1 cellular context compared by ENCODE assay signal in the genomic region with DNA sequence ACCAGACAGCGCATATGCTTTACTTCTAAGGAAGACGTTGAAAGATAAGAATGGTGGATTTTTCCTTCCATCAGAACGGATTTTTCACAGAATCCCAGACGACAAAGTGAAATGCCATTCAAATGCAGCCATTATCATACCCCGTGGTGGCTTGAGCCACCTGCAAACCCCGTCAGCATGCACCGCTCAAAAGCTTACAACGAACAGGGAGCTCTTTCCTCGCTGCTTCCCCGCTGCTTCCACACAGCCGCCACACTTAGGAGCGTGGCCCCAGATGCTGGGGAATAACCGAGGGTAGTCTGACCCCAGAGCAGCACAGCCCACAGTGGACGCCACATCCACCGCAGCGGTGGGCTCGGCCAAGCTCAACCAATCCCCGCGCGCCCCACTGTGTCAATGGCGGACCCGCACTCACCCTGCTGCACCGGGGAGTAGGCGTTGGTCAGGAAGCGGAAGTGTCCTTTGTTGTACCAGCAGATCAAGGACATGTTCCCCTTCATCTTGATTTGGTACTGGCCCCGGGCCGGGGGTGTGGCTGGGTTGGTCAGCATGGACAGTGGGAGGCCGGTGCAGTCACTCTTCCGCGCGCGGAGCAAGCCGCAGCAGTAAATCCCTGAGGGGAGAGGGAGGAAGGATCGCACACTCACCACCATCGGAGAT.
TF ChIP-seq lines count a peak whose summit lies in the region.

No MANE protein-coding gene starts in this region.

TF ChIP-seq in K562, 482 proteins besides CTCF, POLR2A, EP300 and RAD21 (continued from another document and continues in another):
- TF ChIP-seq, protein P1, sequence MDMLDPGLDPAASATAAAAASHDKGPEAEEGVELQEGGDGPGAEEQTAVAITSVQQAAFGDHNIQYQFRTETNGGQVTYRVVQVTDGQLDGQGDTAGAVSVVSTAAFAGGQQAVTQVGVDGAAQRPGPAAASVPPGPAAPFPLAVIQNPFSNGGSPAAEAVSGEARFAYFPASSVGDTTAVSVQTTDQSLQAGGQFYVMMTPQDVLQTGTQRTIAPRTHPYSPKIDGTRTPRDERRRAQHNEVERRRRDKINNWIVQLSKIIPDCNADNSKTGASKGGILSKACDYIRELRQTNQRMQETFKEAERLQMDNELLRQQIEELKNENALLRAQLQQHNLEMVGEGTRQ (CRISPR knock-in tag; IDR thresholded peaks at IDR 0.05): no peak
- TF ChIP-seq KAT7 (CRISPR knock-in tag; IDR thresholded peaks at IDR 0.05; ENCODE audit: borderline replicate concordance) (no peak), RBM17 (IDR thresholded peaks at IDR 0.05; ENCODE audit: borderline replicate concordance, low read depth, low read length) (no peak), ZNF584 (CRISPR knock-in tag; IDR thresholded peaks at IDR 0.05; ENCODE audit: low read depth) (no peak), ASH1L (IDR thresholded peaks at IDR 0.05; ENCODE audit: borderline replicate concordance, low read depth, partially characterized antibody) (no peak), GABPA (tag; conservative IDR thresholded peaks at IDR 0.05; ENCODE audit: low read depth) (peak; percentile 86), SMARCA5 (IDR thresholded peaks at IDR 0.05) (no peak), POLR2G (IDR thresholded peaks at IDR 0.05; ENCODE audit: low read depth, low read length) (peak; percentile 76), ZC3H11A (IDR thresholded peaks at IDR 0.05; ENCODE audit: low read depth, low read length) (no peak), CXXC5 (CRISPR knock-in tag; IDR thresholded peaks at IDR 0.05) (peak; percentile 45; the same call in 1 of the 2 replicates), ELF2 (CRISPR knock-in tag; IDR thresholded peaks at IDR 0.05) (peak; percentile 56; the same call in 1 of the 2 replicates), NCOA2 (IDR thresholded peaks at IDR 0.05; ENCODE audit: partially characterized antibody in 2 of 2) (no peak), NCOR1 (IDR thresholded peaks at IDR 0.05) (no peak), ZNF316 (IDR thresholded peaks at IDR 0.05) (no peak), ZNF764 (CRISPR knock-in tag; IDR thresholded peaks at IDR 0.05; ENCODE audit: low read depth) (no peak), HSF4 (CRISPR knock-in tag; IDR thresholded peaks at IDR 0.05; ENCODE audit: borderline replicate concordance) (no peak), ATF7 (IDR thresholded peaks at IDR 0.05) (peak; percentile 90), ZNF561 (CRISPR knock-in tag; conservative IDR thresholded peaks at IDR 0.05) (no peak), GABPB1 (CRISPR knock-in tag; IDR thresholded peaks at IDR 0.05) (peak; percentile 48; the same call in 1 of the 2 replicates), NFE2L1 (tag; IDR thresholded peaks at IDR 0.05; ENCODE audit: borderline replicate concordance, low read depth) (no peak), ZNF778 (CRISPR knock-in tag; IDR thresholded peaks at IDR 0.05) (no peak), PHB2 (IDR thresholded peaks at IDR 0.05; ENCODE audit: low read depth) (no peak), RBM34 (IDR thresholded peaks at IDR 0.05; ENCODE audit: borderline replicate concordance, insufficient read depth, low read length) (no peak), ZNF444 (CRISPR knock-in tag; IDR thresholded peaks at IDR 0.05) (no peak), SIX5 (IDR thresholded peaks at IDR 0.05; ENCODE audit: borderline replicate concordance in 1 of 2, insufficient read depth in 1 of 2, low read depth in 1 of 2, low read length in 2 of 2) (no peak), EZH2 (IDR thresholded peaks at IDR 0.05; ENCODE audit: borderline replicate concordance, low read depth, low read length) (no peak), SIRT6 (IDR thresholded peaks at IDR 0.05; ENCODE audit: low read depth, low read length) (no peak), ZNF197 (CRISPR knock-in tag; IDR thresholded peaks at IDR 0.05; ENCODE audit: low read depth) (no peak), SAP30 (IDR thresholded peaks at IDR 0.05; ENCODE audit: borderline replicate concordance, insufficient read depth, low read depth, low read length, poor library complexity, severe bottlenecking) (no peak), L3MBTL2 (IDR thresholded peaks at IDR 0.05) (peak; percentile 29; the same call in 1 of the 2 replicates), SOX6 (IDR thresholded peaks at IDR 0.05) (peak; percentile 77), EHMT2 (IDR thresholded peaks at IDR 0.05) (peak; percentile 44; the same call in 1 of the 2 replicates), CTBP1 (IDR thresholded peaks at IDR 0.05; ENCODE audit: borderline replicate concordance) (peak; percentile 70; the same call in 1 of the 2 replicates)
- TF ChIP-seq, protein P2, sequence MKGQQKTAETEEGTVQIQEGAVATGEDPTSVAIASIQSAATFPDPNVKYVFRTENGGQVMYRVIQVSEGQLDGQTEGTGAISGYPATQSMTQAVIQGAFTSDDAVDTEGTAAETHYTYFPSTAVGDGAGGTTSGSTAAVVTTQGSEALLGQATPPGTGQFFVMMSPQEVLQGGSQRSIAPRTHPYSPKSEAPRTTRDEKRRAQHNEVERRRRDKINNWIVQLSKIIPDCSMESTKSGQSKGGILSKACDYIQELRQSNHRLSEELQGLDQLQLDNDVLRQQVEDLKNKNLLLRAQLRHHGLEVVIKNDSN (CRISPR knock-in tag; IDR thresholded peaks at IDR 0.05): no peak
- TF ChIP-seq, protein P3, sequence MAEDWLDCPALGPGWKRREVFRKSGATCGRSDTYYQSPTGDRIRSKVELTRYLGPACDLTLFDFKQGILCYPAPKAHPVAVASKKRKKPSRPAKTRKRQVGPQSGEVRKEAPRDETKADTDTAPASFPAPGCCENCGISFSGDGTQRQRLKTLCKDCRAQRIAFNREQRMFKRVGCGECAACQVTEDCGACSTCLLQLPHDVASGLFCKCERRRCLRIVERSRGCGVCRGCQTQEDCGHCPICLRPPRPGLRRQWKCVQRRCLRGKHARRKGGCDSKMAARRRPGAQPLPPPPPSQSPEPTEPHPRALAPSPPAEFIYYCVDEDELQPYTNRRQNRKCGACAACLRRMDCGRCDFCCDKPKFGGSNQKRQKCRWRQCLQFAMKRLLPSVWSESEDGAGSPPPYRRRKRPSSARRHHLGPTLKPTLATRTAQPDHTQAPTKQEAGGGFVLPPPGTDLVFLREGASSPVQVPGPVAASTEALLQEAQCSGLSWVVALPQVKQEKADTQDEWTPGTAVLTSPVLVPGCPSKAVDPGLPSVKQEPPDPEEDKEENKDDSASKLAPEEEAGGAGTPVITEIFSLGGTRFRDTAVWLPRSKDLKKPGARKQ (CRISPR knock-in tag; IDR thresholded peaks at IDR 0.05): no peak
- TF ChIP-seq, protein P4, sequence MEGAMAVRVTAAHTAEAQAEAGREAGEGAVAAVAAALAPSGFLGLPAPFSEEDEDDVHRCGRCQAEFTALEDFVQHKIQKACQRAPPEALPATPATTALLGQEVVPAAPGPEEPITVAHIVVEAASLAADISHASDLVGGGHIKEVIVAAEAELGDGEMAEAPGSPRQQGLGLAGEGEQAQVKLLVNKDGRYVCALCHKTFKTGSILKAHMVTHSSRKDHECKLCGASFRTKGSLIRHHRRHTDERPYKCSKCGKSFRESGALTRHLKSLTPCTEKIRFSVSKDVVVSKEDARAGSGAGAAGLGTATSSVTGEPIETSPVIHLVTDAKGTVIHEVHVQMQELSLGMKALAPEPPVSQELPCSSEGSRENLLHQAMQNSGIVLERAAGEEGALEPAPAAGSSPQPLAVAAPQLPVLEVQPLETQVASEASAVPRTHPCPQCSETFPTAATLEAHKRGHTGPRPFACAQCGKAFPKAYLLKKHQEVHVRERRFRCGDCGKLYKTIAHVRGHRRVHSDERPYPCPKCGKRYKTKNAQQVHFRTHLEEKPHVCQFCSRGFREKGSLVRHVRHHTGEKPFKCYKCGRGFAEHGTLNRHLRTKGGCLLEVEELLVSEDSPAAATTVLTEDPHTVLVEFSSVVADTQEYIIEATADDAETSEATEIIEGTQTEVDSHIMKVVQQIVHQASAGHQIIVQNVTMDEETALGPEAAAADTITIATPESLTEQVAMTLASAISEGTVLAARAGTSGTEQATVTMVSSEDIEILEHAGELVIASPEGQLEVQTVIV (CRISPR knock-in tag; IDR thresholded peaks at IDR 0.05; ENCODE audit: borderline replicate concordance): no peak
- TF ChIP-seq, protein P5, sequence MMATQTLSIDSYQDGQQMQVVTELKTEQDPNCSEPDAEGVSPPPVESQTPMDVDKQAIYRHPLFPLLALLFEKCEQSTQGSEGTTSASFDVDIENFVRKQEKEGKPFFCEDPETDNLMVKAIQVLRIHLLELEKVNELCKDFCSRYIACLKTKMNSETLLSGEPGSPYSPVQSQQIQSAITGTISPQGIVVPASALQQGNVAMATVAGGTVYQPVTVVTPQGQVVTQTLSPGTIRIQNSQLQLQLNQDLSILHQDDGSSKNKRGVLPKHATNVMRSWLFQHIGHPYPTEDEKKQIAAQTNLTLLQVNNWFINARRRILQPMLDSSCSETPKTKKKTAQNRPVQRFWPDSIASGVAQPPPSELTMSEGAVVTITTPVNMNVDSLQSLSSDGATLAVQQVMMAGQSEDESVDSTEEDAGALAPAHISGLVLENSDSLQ (IDR thresholded peaks at IDR 0.05): peak; percentile 40; the same call in 1 of the 2 replicates
- TF ChIP-seq, protein P6, sequence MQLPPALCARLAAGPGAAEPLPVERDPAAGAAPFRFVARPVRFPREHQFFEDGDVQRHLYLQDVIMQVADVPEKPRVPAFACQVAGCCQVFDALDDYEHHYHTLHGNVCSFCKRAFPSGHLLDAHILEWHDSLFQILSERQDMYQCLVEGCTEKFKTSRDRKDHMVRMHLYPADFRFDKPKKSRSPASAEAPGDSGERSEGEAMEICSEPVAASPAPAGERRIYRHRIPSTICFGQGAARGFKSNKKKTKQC (CRISPR knock-in tag; IDR thresholded peaks at IDR 0.05): peak; percentile 80; the same call in 1 of the 2 replicates
- TF ChIP-seq, protein P7, sequence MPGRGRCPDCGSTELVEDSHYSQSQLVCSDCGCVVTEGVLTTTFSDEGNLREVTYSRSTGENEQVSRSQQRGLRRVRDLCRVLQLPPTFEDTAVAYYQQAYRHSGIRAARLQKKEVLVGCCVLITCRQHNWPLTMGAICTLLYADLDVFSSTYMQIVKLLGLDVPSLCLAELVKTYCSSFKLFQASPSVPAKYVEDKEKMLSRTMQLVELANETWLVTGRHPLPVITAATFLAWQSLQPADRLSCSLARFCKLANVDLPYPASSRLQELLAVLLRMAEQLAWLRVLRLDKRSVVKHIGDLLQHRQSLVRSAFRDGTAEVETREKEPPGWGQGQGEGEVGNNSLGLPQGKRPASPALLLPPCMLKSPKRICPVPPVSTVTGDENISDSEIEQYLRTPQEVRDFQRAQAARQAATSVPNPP (IDR thresholded peaks at IDR 0.05; ENCODE audit: borderline replicate concordance, insufficient read depth, insufficient read length): no peak
- TF ChIP-seq, protein P8, sequence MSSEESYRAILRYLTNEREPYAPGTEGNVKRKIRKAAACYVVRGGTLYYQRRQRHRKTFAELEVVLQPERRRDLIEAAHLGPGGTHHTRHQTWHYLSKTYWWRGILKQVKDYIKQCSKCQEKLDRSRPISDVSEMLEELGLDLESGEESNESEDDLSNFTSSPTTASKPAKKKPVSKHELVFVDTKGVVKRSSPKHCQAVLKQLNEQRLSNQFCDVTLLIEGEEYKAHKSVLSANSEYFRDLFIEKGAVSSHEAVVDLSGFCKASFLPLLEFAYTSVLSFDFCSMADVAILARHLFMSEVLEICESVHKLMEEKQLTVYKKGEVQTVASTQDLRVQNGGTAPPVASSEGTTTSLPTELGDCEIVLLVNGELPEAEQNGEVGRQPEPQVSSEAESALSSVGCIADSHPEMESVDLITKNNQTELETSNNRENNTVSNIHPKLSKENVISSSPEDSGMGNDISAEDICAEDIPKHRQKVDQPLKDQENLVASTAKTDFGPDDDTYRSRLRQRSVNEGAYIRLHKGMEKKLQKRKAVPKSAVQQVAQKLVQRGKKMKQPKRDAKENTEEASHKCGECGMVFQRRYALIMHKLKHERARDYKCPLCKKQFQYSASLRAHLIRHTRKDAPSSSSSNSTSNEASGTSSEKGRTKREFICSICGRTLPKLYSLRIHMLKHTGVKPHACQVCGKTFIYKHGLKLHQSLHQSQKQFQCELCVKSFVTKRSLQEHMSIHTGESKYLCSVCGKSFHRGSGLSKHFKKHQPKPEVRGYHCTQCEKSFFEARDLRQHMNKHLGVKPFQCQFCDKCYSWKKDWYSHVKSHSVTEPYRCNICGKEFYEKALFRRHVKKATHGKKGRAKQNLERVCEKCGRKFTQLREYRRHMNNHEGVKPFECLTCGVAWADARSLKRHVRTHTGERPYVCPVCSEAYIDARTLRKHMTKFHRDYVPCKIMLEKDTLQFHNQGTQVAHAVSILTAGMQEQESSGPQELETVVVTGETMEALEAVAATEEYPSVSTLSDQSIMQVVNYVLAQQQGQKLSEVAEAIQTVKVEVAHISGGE (CRISPR knock-in tag; IDR thresholded peaks at IDR 0.05): peak in 1 of 3 experiments; percentile 50; a peak in 1 of 6 replicates
- TF ChIP-seq, protein P9, sequence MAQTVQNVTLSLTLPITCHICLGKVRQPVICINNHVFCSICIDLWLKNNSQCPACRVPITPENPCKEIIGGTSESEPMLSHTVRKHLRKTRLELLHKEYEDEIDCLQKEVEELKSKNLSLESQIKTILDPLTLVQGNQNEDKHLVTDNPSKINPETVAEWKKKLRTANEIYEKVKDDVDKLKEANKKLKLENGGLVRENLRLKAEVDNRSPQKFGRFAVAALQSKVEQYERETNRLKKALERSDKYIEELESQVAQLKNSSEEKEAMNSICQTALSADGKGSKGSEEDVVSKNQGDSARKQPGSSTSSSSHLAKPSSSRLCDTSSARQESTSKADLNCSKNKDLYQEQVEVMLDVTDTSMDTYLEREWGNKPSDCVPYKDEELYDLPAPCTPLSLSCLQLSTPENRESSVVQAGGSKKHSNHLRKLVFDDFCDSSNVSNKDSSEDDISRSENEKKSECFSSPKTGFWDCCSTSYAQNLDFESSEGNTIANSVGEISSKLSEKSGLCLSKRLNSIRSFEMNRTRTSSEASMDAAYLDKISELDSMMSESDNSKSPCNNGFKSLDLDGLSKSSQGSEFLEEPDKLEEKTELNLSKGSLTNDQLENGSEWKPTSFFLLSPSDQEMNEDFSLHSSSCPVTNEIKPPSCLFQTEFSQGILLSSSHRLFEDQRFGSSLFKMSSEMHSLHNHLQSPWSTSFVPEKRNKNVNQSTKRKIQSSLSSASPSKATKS (CRISPR knock-in tag; IDR thresholded peaks at IDR 0.05): no peak
